ENCODE assay signal across 19 cellular contexts in the genomic region with DNA sequence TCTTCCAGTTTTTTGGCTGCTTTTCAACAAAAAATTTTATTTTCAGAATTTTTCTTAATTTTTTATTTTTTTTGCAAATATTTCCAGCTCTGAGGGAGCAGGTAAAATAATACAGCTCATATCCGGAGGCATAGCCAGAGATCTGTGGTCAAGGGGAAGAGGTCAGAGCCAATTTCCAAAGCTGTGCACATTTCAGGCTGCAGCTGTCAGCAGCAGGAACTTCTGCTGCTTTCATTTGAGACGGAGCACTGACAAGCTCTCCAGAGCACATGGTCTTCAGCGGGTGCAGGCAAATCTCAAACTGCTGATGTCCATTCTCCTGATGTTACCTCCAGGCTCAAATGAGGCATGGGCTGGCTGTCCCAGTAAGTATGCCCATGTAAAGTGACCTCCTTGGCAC. TPM values are rescaled to one million over a fixed set of nuclear protein-coding genes. Genes with fewer than 3 reads are reported as not detected.
DNase-seq lines count a peak whose midpoint lies in the region; ATAC-seq lines count a peak whose summit lies in the region.
"Had no signal": no experiment of that assay in that cellular context is flagged by ENCODE, and none has a peak within 500 bp of the region (broad histone marks: within the 10 kb centered on the region; RNA-seq: fewer than 3 reads in every experiment).

No MANE protein-coding gene starts in this region.

- DNase-seq in AG08396 (ENCODE audit: low spot score), result peak; percentile 26
- DNase-seq in NCI-H1694 treated with DMSO at 0.1 percent for 48 hours (lab: John Stamatoyannopoulos, UW), result peak; percentile 32
- DNase-seq in dermis blood vessel endothelial cell, result peak; percentile 85
- peak; percentile 70 for DNase-seq in iris pigment epithelial cell (ENCODE audit: low read depth)
- DNase-seq in LoVo (ENCODE audit: low spot score), result no peak
- DNase-seq in central memory CD4-positive, alpha-beta T cell, result no peak
- DNase-seq in occipital lobe (lab: John Stamatoyannopoulos, UW), result no peak
- DNase-seq: activated CD4-positive, alpha-beta T cell treated with anti-CD3 and anti-CD28 coated beads for 4 hours; activated effector memory CD4-positive, alpha-beta T cell treated with anti-CD3 and anti-CD28 coated beads, Interleukin-2, amount 50 U/mL, for 16 hours; amniotic stem cell; CD8-positive, alpha-beta memory T cell; erythroblast; islet precursor cell; mesenchymal stem cell; NCI-H2029; NCI-H510A treated with DMSO at 0.1 percent for 48 hours; PC-3 had no signal

- no peak for ATAC-seq in GM21723 (IDR thresholded peaks at IDR 0.05; ENCODE audit: unreplicated experiment)
- ATAC-seq: PC-3 had no signal

RNA-seq across cellular contexts. Expression of gene SLC26A4, which starts 31.1 kb away (rescaled TPM):
- 8.0 and 9.4 TPM in 2 replicates for total RNA-seq in dermis blood vessel endothelial cell
- 15.3 TPM for total RNA-seq in occipital lobe
- total RNA-seq: PC-3, vagina had no signal

RNA-seq across cellular contexts. Expression of gene CBLL1, which starts 52.2 kb away (rescaled TPM):
- total RNA-seq in dermis blood vessel endothelial cell (18.1 and 18.9 TPM in 2 replicates), occipital lobe (24.5 TPM)

Comparison
In these comparisons a context has a peak if more than half of its experiments do, and no peak if none do; other contexts are left out.
1. DNase-seq: peak in AG08396 (single experiment), NCI-H1694 treated with DMSO at 0.1 percent for 48 hours (single experiment), dermis blood vessel endothelial cell (single experiment) and iris pigment epithelial cell (single experiment); none in LoVo (single experiment), central memory CD4-positive, alpha-beta T cell (single experiment) and occipital lobe (single experiment).